ENCODE assay signal across 8 cellular contexts in genomic region chr2:231412616-231412963, GRCh38. TPM values are rescaled to one million over a fixed set of nuclear protein-coding genes. Genes with fewer than 3 reads are reported as not detected.
DNase-seq lines count a peak whose midpoint lies in the region; ATAC-seq and TF ChIP-seq lines count a peak whose summit lies in the region.

No MANE protein-coding gene starts in this region.

- no peak overlapping the region for H3K27ac ChIP-seq in DOHH2 (ENCODE audit: low read depth, low read length)
- no peak overlapping the region for H3K27ac ChIP-seq in esophagus squamous epithelium
- no peak overlapping the region for H3K27ac ChIP-seq in parathyroid adenoma

- peak overlapping the region; percentile 99 for H2AFZ ChIP-seq in parathyroid adenoma

- no peak for TF ChIP-seq CTCF in DOHH2 (IDR thresholded peaks at IDR 0.05; ENCODE audit: low read depth, low read length, poor library complexity, severe bottlenecking)
- TF ChIP-seq CTCF in LNCaP clone FGC (IDR thresholded peaks at IDR 0.05; ENCODE audit: control insufficient read depth, extremely low read depth, insufficient read depth): no peak
- TF ChIP-seq CTCF in esophagus squamous epithelium (IDR thresholded peaks at IDR 0.05): no peak
- TF ChIP-seq CTCF in parathyroid adenoma (IDR thresholded peaks at IDR 0.05): no peak

- peak overlapping the region; percentile 66 for H3K4me2 ChIP-seq in DOHH2 (ENCODE audit: low read length)
- H3K4me2 ChIP-seq in parathyroid adenoma (ENCODE audit: low read length): peak overlapping the region; percentile 87

- H3K4me1 ChIP-seq in DOHH2 (ENCODE audit: control insufficient read depth, low read length) (peaks cover 13% of the 10 kb centered on the region), esophagus squamous epithelium (peaks cover 8 to 21% (median 14%) of the 10 kb centered on the region in 3 donors), parathyroid adenoma (no peaks in the 10 kb centered on the region)

- H3K9me2 ChIP-seq in DOHH2 (replicated peaks; ENCODE audit: control insufficient read depth, low read length): no peaks in the 10 kb centered on the region

- DNase-seq in LNCaP clone FGC (ENCODE audit: low read depth): no peak
- no peak for DNase-seq in esophagus squamous epithelium (lab: John Stamatoyannopoulos, UW)
- no peak for DNase-seq in MV-4-11 (lab: John Stamatoyannopoulos, UW)
- no peak for DNase-seq in activated CD4-positive, alpha-beta T cell treated with anti-CD3 and anti-CD28 coated beads for 1 hour
- DNase-seq in globus pallidus (ENCODE audit: low spot score): no peak

- no peaks in the 10 kb centered on the region for H4K20me1 ChIP-seq in DOHH2 (ENCODE audit: control insufficient read depth, insufficient read depth, low read depth, low read length)

- H3K9me3 ChIP-seq in DOHH2 (ENCODE audit: control insufficient read depth, insufficient read depth, low read length) (peaks cover 10% of the 10 kb centered on the region), esophagus squamous epithelium (peaks cover 0 to 6% (median 5%) of the 10 kb centered on the region in 3 donors), parathyroid adenoma (ENCODE audit: control insufficient read depth, low read length) (no peaks in the 10 kb centered on the region)

- TF ChIP-seq POLR2A in esophagus squamous epithelium (IDR thresholded peaks at IDR 0.05): no peak

- no peak overlapping the region for H3K4me3 ChIP-seq in DOHH2 (ENCODE audit: low read length)
- peak overlapping the region; percentile 47 for H3K4me3 ChIP-seq in LNCaP clone FGC (ENCODE audit: low read depth, low read length)
- peak overlapping the region in 3 of 4 donors; percentile 42 to 80 (median 61) for H3K4me3 ChIP-seq in esophagus squamous epithelium
- peak overlapping the region; percentile 63 for H3K4me3 ChIP-seq in parathyroid adenoma (ENCODE audit: low read depth, low read length)

- WGBS in esophagus squamous epithelium, 2 donors: 18 to 32% methylated on average over 3 to 6 of the region's 9 CpGs

- H3K36me3 ChIP-seq in DOHH2 (ENCODE audit: control insufficient read depth, low read length) (no peaks in the 10 kb centered on the region), esophagus squamous epithelium (no peaks in the 10 kb centered on the region), parathyroid adenoma (ENCODE audit: control insufficient read depth, insufficient read depth, low read length) (no peaks in the 10 kb centered on the region)

- H3K79me2 ChIP-seq in DOHH2 (ENCODE audit: control insufficient read depth, low read length): no peaks in the 10 kb centered on the region
- no peaks in the 10 kb centered on the region for H3K79me2 ChIP-seq in parathyroid adenoma

- no peak for ATAC-seq in HG03135 (IDR thresholded peaks at IDR 0.05; ENCODE audit: unreplicated experiment)

- no peak overlapping the region for H3K9ac ChIP-seq in parathyroid adenoma

- no peaks in the 10 kb centered on the region for H3F3A ChIP-seq in DOHH2 (ENCODE audit: control insufficient read depth, insufficient read depth)

- intact Hi-C loops in esophagus squamous epithelium (cut with DNase I): no loop called here

- H3K27me3 ChIP-seq in DOHH2 (ENCODE audit: control insufficient read depth, low read length) (peaks cover 5% of the 10 kb centered on the region; the same call in 1 of the 2 replicates), esophagus squamous epithelium (peaks cover 0 to 50% (median 0%) of the 10 kb centered on the region in 4 donors), parathyroid adenoma (ENCODE audit: control insufficient read depth, insufficient read depth, low read length) (no peaks in the 10 kb centered on the region)

RNA-seq across cellular contexts. Expression of gene B3GNT7, which starts 17.1 kb away (rescaled TPM):
- 1 to 10 TPM; 2.1 to 8.1 (median 5.2) TPM for total RNA-seq in esophagus squamous epithelium

RNA-seq across cellular contexts. Expression of gene NCL, which starts 51.7 kb away (rescaled TPM):
- total RNA-seq in esophagus squamous epithelium: 100 to 1,000 TPM; 104 to 220 (median 175) TPM
